In the genomic region with DNA sequence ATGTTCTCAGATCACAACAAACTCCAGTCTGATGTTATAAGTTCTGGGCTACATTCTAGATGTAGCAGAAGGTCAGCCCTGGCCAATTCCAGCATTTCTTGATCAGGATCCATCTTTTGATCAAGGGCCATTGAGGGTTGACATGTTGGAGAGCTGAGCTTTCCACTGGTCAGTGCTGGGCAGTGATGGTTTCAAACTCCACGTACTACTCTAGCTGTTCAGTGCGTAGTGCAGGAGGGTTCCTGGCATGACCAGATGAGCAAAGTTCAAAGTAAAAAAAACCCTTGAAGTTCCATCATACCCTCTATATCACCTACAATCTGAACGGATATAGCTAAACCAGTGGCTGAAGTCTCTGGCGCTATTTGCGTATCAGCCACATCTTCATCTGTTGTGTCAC, we compare ENCODE assay signal across 24 cellular contexts.
"Had no signal": no experiment of that assay in that cellular context is flagged by ENCODE, and none has a peak within 500 bp of the region (broad histone marks: within the 10 kb centered on the region; RNA-seq: fewer than 3 reads in every experiment).

No MANE protein-coding gene starts in this region.

- H3K27me3 ChIP-seq: esophagus squamous epithelium, gastroesophageal sphincter, neural progenitor cell, ovary, right atrium auricular region, tibial artery, upper lobe of right lung, vagina had no signal

- H3K4me1 ChIP-seq: neural progenitor cell, right atrium auricular region, suprapubic skin, tibial artery, upper lobe of right lung had no signal

- H3K4me2 ChIP-seq: neural progenitor cell had no signal

- H3K36me3 Mint-ChIP-seq: immature natural killer cell; natural killer cell treated with Interleukin-12 subunit alpha and Interleukin-12 subunit beta and Interleukin-15 and Interleukin-18, amount 100 ng/mL, for 72 hours; neural progenitor cell had no signal

- H3K4me3 ChIP-seq: esophagus squamous epithelium, gastroesophageal sphincter, lung, neural progenitor cell, ovary, right atrium auricular region, suprapubic skin, tibial artery, upper lobe of right lung, vagina had no signal

- H3K27me3 Mint-ChIP-seq: dendritic cell treated with granulocyte-macrophage colony-stimulating factor and Interleukin-4, amounts not matched to agents 40 ng/mL and 50 ng/mL, for 4 days had no signal

- H3K4me1 Mint-ChIP-seq: immature natural killer cell, neural progenitor cell had no signal

- H3K27ac ChIP-seq: epithelial cell of prostate, esophagus squamous epithelium, gastroesophageal sphincter, neural progenitor cell, ovary, right atrium auricular region, suprapubic skin, tibial artery, upper lobe of right lung, vagina had no signal

- H3K9me3 Mint-ChIP-seq: dendritic cell treated with granulocyte-macrophage colony-stimulating factor and Interleukin-4, amounts not matched to agents 40 ng/mL and 50 ng/mL, for 4 days; effector memory CD8-positive, alpha-beta T cell; natural killer cell treated with Interleukin-12 subunit alpha and Interleukin-12 subunit beta and Interleukin-15 and Interleukin-18, amount 100 ng/mL, for 72 hours; neural progenitor cell had no signal

- H3K36me3 ChIP-seq: esophagus squamous epithelium, gastroesophageal sphincter, neural progenitor cell, ovary, right atrium auricular region, suprapubic skin, tibial artery, upper lobe of right lung, vagina had no signal

- H3K27ac Mint-ChIP-seq: dendritic cell treated with granulocyte-macrophage colony-stimulating factor and Interleukin-4, amounts not matched to agents 40 ng/mL and 50 ng/mL, for 4 days; effector memory CD8-positive, alpha-beta T cell; immature natural killer cell; natural killer cell treated with Interleukin-12 subunit alpha and Interleukin-12 subunit beta and Interleukin-15 and Interleukin-18, amount 100 ng/mL, for 72 hours; neural progenitor cell had no signal

- ATAC-seq: effector memory CD8-positive, alpha-beta T cell; gastroesophageal sphincter; left ventricle myocardium superior; natural killer cell treated with Interleukin-12 subunit alpha and Interleukin-12 subunit beta and Interleukin-15 and Interleukin-18, amount 100 ng/mL, for 72 hours; upper lobe of right lung had no signal

- H3K4me3 Mint-ChIP-seq: dendritic cell treated with granulocyte-macrophage colony-stimulating factor and Interleukin-4, amounts not matched to agents 40 ng/mL and 50 ng/mL, for 4 days; effector memory CD8-positive, alpha-beta T cell; immature natural killer cell; natural killer cell treated with Interleukin-12 subunit alpha and Interleukin-12 subunit beta and Interleukin-15 and Interleukin-18, amount 100 ng/mL, for 72 hours; neural progenitor cell had no signal

- FAIRE-seq: colon, keratinocyte, small intestine had no signal

- DNase-seq: effector memory CD8-positive, alpha-beta T cell; esophagus squamous epithelium; foreskin fibroblast; glutamatergic neuron; immature natural killer cell; left ventricle myocardium superior; nucleus accumbens; ovary; stimulated activated CD4-positive, alpha-beta T cell treated with anti-CD3 and anti-CD28 coated beads, Interleukin-12 subunit alpha, Interleukin-12 subunit beta, amount 100 ng/mL, for 4 hours; stimulated activated naive CD4-positive, alpha-beta T cell treated with Interleukin-2 at 50 U/mL for 16 hours; tibial artery; upper lobe of right lung had no signal

- H3K9me3 ChIP-seq: esophagus squamous epithelium, gastroesophageal sphincter, ovary, right atrium auricular region, suprapubic skin, tibial artery, upper lobe of right lung, vagina had no signal
